ENCODE assay signal across 21 cellular contexts in genomic region chr5:13944564-13945195, GRCh38. TPM values are rescaled to one million over a fixed set of nuclear protein-coding genes. Genes with fewer than 3 reads are reported as not detected.
A peak's percentile ranks its signal among the peaks of the same experiment; 100 is the strongest.
DNase-seq lines count a peak whose midpoint lies in the region; ATAC-seq, FAIRE-seq and TF ChIP-seq lines count a peak whose summit lies in the region.
"Had no signal": no experiment of that assay in that cellular context is flagged by ENCODE, and none has a peak within 500 bp of the region (broad histone marks: within the 10 kb centered on the region; RNA-seq: fewer than 3 reads in every experiment).

Gene DNAH5, minus strand, starts transcription at chr5:13944688. Its CDS starts 250 bp downstream, at chr5:13944438.

- H4K20me1 ChIP-seq in IMR-90 (ENCODE audit: insufficient read depth, low read length) (no peaks in the 10 kb centered on the region), PC-3 (ENCODE audit: low read length) (no peaks in the 10 kb centered on the region)
- H4K20me1 ChIP-seq: BLaER1 had no signal

- no peak within 1 kb of the TSS for H3K23ac ChIP-seq in IMR-90 (ENCODE audit: low read depth, low read length)

- peak; percentile 64 for ATAC-seq in IMR-90 (ENCODE audit: low read depth)
- peak; percentile 89 for ATAC-seq in PC-3
- ATAC-seq in GM18520 (IDR thresholded peaks at IDR 0.05; ENCODE audit: unreplicated experiment), result no peak
- ATAC-seq: naive thymus-derived CD8-positive, alpha-beta T cell had no signal

- no peak within 1 kb of the TSS for H3K4ac ChIP-seq in IMR-90 (ENCODE audit: low read depth, low read length)

- CTCF ChIA-PET in IMR-90 (lab: Yijun Ruan, JAX) (no interaction called here), PC-3 (lab: Charles Lee) (no interaction called here)

- no TSS peak for BruUV-seq in IMR-90 (replicated peaks; lab: Mats Ljungman, UMichigan)
- no TSS peak for BruUV-seq in PC-3 (replicated peaks; lab: Mats Ljungman, UMichigan)

- H3K9ac ChIP-seq in IMR-90 (ENCODE audit: low read depth, low read length) (no peak within 1 kb of the TSS), PC-3 (ENCODE audit: low read length) (no peak within 1 kb of the TSS)
- H3K9ac ChIP-seq: BLaER1 had no signal

- no peak within 1 kb of the TSS for H2BK5ac ChIP-seq in IMR-90 (ENCODE audit: low read depth, low read length, poor library complexity, severe bottlenecking)

- no peak within 1 kb of the TSS for H4K91ac ChIP-seq in IMR-90 (ENCODE audit: insufficient read depth, low read depth, low read length)

- H2BK120ac ChIP-seq in IMR-90 (ENCODE audit: low read depth, low read length), result no peak within 1 kb of the TSS

- 6% methylated on average over 2 of the region's 4 CpGs; no CpG with 5 or more reads in 1 of the 2 experiments for WGBS in IMR-90 (ENCODE audit: extremely low coverage in 2 of 2, insufficient read length in 1 of 2), 2 experiments
- 12 to 36% (median 27%) methylated on average over 4 of the region's 4 CpGs for WGBS in stomach, 5 donors

- POLR2A ChIA-PET in IMR-90 (lab: Charles Lee; ENCODE audit: unreplicated experiment) (no interaction called here), PC-3 (lab: Charles Lee; ENCODE audit: unreplicated experiment) (no interaction called here)

- intact Hi-C loops in IMR-90 (cut with micrococcal nuclease), result no loop called here
- intact Hi-C loops in PC-3 (cut with micrococcal nuclease), result no loop called here
- intact Hi-C loops in stomach (cut with DNase I; ENCODE audit: low total_unique reads), result no loop called here

- H3K27ac ChIP-seq in C4-2B (peak within 1 kb of the TSS; percentile 100), IMR-90 (ENCODE audit: insufficient read depth, low read length) (no peak within 1 kb of the TSS), PC-3 (ENCODE audit: low read length) (peak within 1 kb of the TSS; percentile 56), stomach (no peak within 1 kb of the TSS)
- H3K27ac ChIP-seq: BLaER1, Peyer's patch, testis had no signal

- H3K4me3 ChIP-seq in IMR-90 (ENCODE audit: insufficient read depth, low read depth, low read length) (no peak within 1 kb of the TSS), PC-3 (ENCODE audit: low read length) (no peak within 1 kb of the TSS), fibroblast of mammary gland (ENCODE audit: control insufficient read depth, low read depth, low read length) (no peak within 1 kb of the TSS), stomach (no peak within 1 kb of the TSS)
- H3K4me3 ChIP-seq: BLaER1, HAP-1, Peyer's patch, testis had no signal

- H3K18ac ChIP-seq in IMR-90 (ENCODE audit: low read depth, low read length), result no peak within 1 kb of the TSS

- no peak within 1 kb of the TSS for H2AK9ac ChIP-seq in IMR-90 (replicated peaks; ENCODE audit: low read depth, low read length, poor library complexity)

- H3K14ac ChIP-seq in IMR-90 (replicated peaks; ENCODE audit: low read depth, low read length), result no peak within 1 kb of the TSS

- H3K9me1 ChIP-seq in IMR-90 (ENCODE audit: insufficient read depth, low read length), result peaks cover 6% of the 10 kb centered on the region; the same call in 1 of the 2 replicates

- no peak for TF ChIP-seq RAD21 in IMR-90 (IDR thresholded peaks at IDR 0.05; ENCODE audit: low read length)

- no peak within 1 kb of the TSS for H4K8ac ChIP-seq in IMR-90 (ENCODE audit: low read depth in 2 of 2, low read length in 2 of 2)

- no peak within 1 kb of the TSS for H3K56ac ChIP-seq in IMR-90 (ENCODE audit: extremely low read depth, insufficient read depth, low read length)

- H3K79me1 ChIP-seq in IMR-90 (ENCODE audit: low read depth in 1 of 2, low read length in 2 of 2), result peaks cover 0 to 3% of the 10 kb centered on the region in 2 experiments; a peak in 2 of 4 replicates

- H3K4me2 ChIP-seq in IMR-90 (ENCODE audit: low read depth, low read length) (peak within 1 kb of the TSS; percentile 14; the same call in 1 of the 2 replicates), PC-3 (ENCODE audit: low read length) (peak within 1 kb of the TSS; percentile 46)
- H3K4me2 ChIP-seq: BLaER1 had no signal

- TF ChIP-seq EP300 in stomach (IDR thresholded peaks at IDR 0.05), result no peak

- H2BK20ac ChIP-seq in IMR-90 (ENCODE audit: low read depth, low read length), result no peak within 1 kb of the TSS

- H3K79me2 ChIP-seq in PC-3 (ENCODE audit: low read length), result no peaks in the 10 kb centered on the region

- no peak for TF ChIP-seq POLR2A in IMR-90 (IDR thresholded peaks at IDR 0.05; ENCODE audit: low read depth, low read length)
- no peak for TF ChIP-seq POLR2A in stomach (IDR thresholded peaks at IDR 0.05)

- H3K4me1 ChIP-seq in IMR-90 (ENCODE audit: control insufficient read depth, insufficient read depth, low read length), result peaks cover 6% of the 10 kb centered on the region
- peaks cover 27% of the 10 kb centered on the region for H3K4me1 ChIP-seq in PC-3 (ENCODE audit: insufficient read depth, low read length)
- H3K4me1 ChIP-seq in stomach, result no peaks in the 10 kb centered on the region
- H3K4me1 ChIP-seq: BLaER1, HAP-1, Peyer's patch, testis had no signal

- no peaks in the 10 kb centered on the region for H3K9me2 ChIP-seq in PC-3 (replicated peaks; ENCODE audit: low read length)

- DNase-seq in IMR-90, result peak; percentile 71
- peak; percentile 95 for DNase-seq in PC-3
- peak; percentile 76 for DNase-seq in fibroblast of mammary gland (ENCODE audit: low read depth)
- no peak for DNase-seq in stimulated activated CD8-positive, alpha-beta memory T cell treated with anti-CD3 and anti-CD28 coated beads, Interleukin-4, amount 100 ng/mL, for 48 hours
- no peak for DNase-seq in GM19239 (ENCODE audit: insufficient read length, low spot score)
- DNase-seq in stomach, result no peak
- DNase-seq: activated CD4-positive, alpha-beta T cell treated with anti-CD3 and anti-CD28 coated beads, Interleukin-2, amount 10 ng/mL, durations not matched to agents 7 days and 5 days; erythroblast; head of caudate nucleus; immature natural killer cell; naive thymus-derived CD8-positive, alpha-beta T cell; NCI-H187; NCI-H524; Peyer's patch; stimulated activated CD4-positive, alpha-beta T cell treated with anti-CD3 and anti-CD28 coated beads, Interleukin-4, amount 100 ng/mL, for 1 hour; testis had no signal

- in situ Hi-C loops in IMR-90 (cut with MboI; ENCODE audit: low sequenced_read_pairs), result no loop called here

- H3K9me3 ChIP-seq in IMR-90 (ENCODE audit: control insufficient read depth, insufficient read depth, low read length), result no peaks in the 10 kb centered on the region
- no peaks in the 10 kb centered on the region for H3K9me3 ChIP-seq in PC-3 (ENCODE audit: low read length)
- no peaks in the 10 kb centered on the region for H3K9me3 ChIP-seq in stomach
- H3K9me3 ChIP-seq: BLaER1, HAP-1, Peyer's patch, testis had no signal

- no peak within 1 kb of the TSS for H2BK15ac ChIP-seq in IMR-90 (ENCODE audit: low read depth, low read length)

- no peak for TF ChIP-seq CTCF in C4-2B (conservative IDR thresholded peaks at IDR 0.05)
- TF ChIP-seq CTCF in IMR-90 (conservative IDR thresholded peaks at IDR 0.05; ENCODE audit: low read depth, low read length), result no peak
- no peak for TF ChIP-seq CTCF in PC-3 (conservative IDR thresholded peaks at IDR 0.05; ENCODE audit: low read depth, low read length)
- TF ChIP-seq CTCF in fibroblast of mammary gland (conservative IDR thresholded peaks at IDR 0.05; ENCODE audit: control insufficient read depth, insufficient read depth, low read depth, low read length), result no peak
- no peak for TF ChIP-seq CTCF in stomach (IDR thresholded peaks at IDR 0.05)

- H3K36me3 ChIP-seq in IMR-90 (ENCODE audit: control insufficient read depth, insufficient read depth, low read length), result peaks cover 4% of the 10 kb centered on the region
- H3K36me3 ChIP-seq in PC-3 (ENCODE audit: low read depth, low read length), result no peaks in the 10 kb centered on the region
- no peaks in the 10 kb centered on the region for H3K36me3 ChIP-seq in stomach
- H3K36me3 ChIP-seq: BLaER1, HAP-1, Peyer's patch had no signal

- H2AK5ac ChIP-seq in IMR-90 (ENCODE audit: low read depth, low read length), result no peak within 1 kb of the TSS

- dilution Hi-C loops in IMR-90 (cut with HindIII; ENCODE audit: low sequenced_read_pairs, unreplicated experiment), result no loop called here

- no peaks in the 10 kb centered on the region for H3F3A ChIP-seq in PC-3 (ENCODE audit: low read length, unreplicated experiment)

- no peak within 1 kb of the TSS for H2AFZ ChIP-seq in IMR-90 (replicated peaks; ENCODE audit: low read length, poor library complexity)
- no peak within 1 kb of the TSS for H2AFZ ChIP-seq in PC-3 (ENCODE audit: low read length)

- H4K5ac ChIP-seq in IMR-90 (ENCODE audit: low read depth, low read length), result no peak within 1 kb of the TSS

- H3K27me3 ChIP-seq in IMR-90 (ENCODE audit: control insufficient read depth, insufficient read depth, low read length) (no peaks in the 10 kb centered on the region), PC-3 (ENCODE audit: low read length) (no peaks in the 10 kb centered on the region), stomach (no peaks in the 10 kb centered on the region)
- H3K27me3 ChIP-seq: BLaER1, Peyer's patch, testis had no signal

- FAIRE-seq in GM19239 (lab: Jason Lieb, UNC), result no peak
- FAIRE-seq: GM18507 had no signal

TF ChIP-seq in IMR-90, 13 proteins besides CTCF, POLR2A, EP300 and RAD21 (continues in another document):
- TF ChIP-seq RFX5 (IDR thresholded peaks at IDR 0.05; ENCODE audit: low read depth, low read length) (no peak), SMC3 (IDR thresholded peaks at IDR 0.05; ENCODE audit: low read depth, low read length) (no peak), MXI1 (IDR thresholded peaks at IDR 0.05; ENCODE audit: borderline replicate concordance, low read depth, low read length) (no peak), MAZ (IDR thresholded peaks at IDR 0.05; ENCODE audit: borderline replicate concordance, low read depth, low read length) (no peak), NFE2L2 (IDR thresholded peaks at IDR 0.05; ENCODE audit: low read depth, low read length) (no peak), BHLHE40 (IDR thresholded peaks at IDR 0.05; ENCODE audit: low read depth, low read length) (0 out of 2 replicates have a peak, but pooled peaks have one; percentile 17), RCOR1 (IDR thresholded peaks at IDR 0.05; ENCODE audit: insufficient replicate concordance, low read length) (no peak), MAFK (IDR thresholded peaks at IDR 0.05; ENCODE audit: low read depth, low read length) (peak; percentile 32; the same call in 1 of the 2 replicates)

RNA-seq across cellular contexts. Expression of gene DNAH5, which starts in this region (rescaled TPM):
- total RNA-seq in IMR-90 (2012; rRNA removed), result 4.3 and 4.7 TPM in 2 replicates
- 1.7 and 1.9 TPM in 2 replicates for polyA plus RNA-seq in IMR-90 (2012; rRNA removed)
- 0.37 and 0.56 TPM in 2 replicates for polyA plus RNA-seq in IMR-90 (2012; cell fraction: cytosol; rRNA removed)
- polyA plus RNA-seq in IMR-90 (2012; cell fraction: nucleus; rRNA removed; ENCODE audit: low replicate concordance), result 0.86 and 4.3 TPM in 2 replicates
- total RNA-seq in PC-3 (2014; rRNA removed), result 3.4 and 3.5 TPM in 2 replicates
- 10 to 100 TPM in 1 of 5 donors, 1 to 10 TPM in 3, not detected in 1; 1.1 to 12.5 (median 3.1) TPM for total RNA-seq in stomach
- under 1 TPM; 0.50 to 0.61 (median 0.56) TPM for polyA plus RNA-seq in stomach
- total RNA-seq: activated CD4-positive, alpha-beta T cell treated with anti-CD3 and anti-CD28 coated beads, Interleukin-2, amount 10 ng/mL, durations not matched to agents 7 days and 5 days; naive thymus-derived CD8-positive, alpha-beta T cell had no signal
- polyA plus RNA-seq: immature natural killer cell; naive thymus-derived CD8-positive, alpha-beta T cell had no signal

Comparison
In these comparisons a context has a peak if more than half of its experiments do, and no peak if none do; other contexts are left out.
1. H3K27ac ChIP-seq: peak in C4-2B (single experiment) and PC-3 (single experiment); none in IMR-90 (single experiment) and stomach (0 of 5).
2. DNase-seq: peak in IMR-90 (single experiment), PC-3 (single experiment) and fibroblast of mammary gland (single experiment); none in stimulated activated CD8-positive, alpha-beta memory T cell treated with anti-CD3 and anti-CD28 coated beads, Interleukin-4, amount 100 ng/mL, for 48 hours (single experiment), GM19239 (single experiment) and stomach (single experiment).